In the genomic region with DNA sequence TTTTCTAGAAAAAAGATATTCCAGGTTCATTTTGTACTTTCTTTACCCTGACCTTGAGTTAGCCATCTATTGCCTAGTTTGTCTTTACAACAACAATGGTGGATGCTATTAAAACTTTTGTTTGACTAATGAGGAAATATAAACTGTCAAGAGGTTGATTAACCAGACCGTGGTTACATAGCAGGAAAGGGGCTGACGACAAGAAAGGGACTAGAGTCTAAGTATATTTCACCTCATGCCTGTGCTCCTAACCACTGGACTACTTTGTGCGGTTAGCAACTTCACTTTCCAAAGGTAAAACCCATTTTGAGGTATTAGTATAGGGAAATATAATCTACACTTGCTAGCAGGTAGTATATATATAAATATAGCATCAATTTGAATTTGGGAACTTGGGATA, we compare ENCODE assay signal across 1 cellular context.
TF ChIP-seq lines count a peak whose summit lies in the region.

No MANE protein-coding gene starts in this region.

TF ChIP-seq in K562, 482 proteins besides CTCF, POLR2A, EP300 and RAD21 (continued from another document):
- TF ChIP-seq, protein P1, sequence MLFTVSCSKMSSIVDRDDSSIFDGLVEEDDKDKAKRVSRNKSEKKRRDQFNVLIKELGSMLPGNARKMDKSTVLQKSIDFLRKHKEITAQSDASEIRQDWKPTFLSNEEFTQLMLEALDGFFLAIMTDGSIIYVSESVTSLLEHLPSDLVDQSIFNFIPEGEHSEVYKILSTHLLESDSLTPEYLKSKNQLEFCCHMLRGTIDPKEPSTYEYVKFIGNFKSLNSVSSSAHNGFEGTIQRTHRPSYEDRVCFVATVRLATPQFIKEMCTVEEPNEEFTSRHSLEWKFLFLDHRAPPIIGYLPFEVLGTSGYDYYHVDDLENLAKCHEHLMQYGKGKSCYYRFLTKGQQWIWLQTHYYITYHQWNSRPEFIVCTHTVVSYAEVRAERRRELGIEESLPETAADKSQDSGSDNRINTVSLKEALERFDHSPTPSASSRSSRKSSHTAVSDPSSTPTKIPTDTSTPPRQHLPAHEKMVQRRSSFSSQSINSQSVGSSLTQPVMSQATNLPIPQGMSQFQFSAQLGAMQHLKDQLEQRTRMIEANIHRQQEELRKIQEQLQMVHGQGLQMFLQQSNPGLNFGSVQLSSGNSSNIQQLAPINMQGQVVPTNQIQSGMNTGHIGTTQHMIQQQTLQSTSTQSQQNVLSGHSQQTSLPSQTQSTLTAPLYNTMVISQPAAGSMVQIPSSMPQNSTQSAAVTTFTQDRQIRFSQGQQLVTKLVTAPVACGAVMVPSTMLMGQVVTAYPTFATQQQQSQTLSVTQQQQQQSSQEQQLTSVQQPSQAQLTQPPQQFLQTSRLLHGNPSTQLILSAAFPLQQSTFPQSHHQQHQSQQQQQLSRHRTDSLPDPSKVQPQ (CRISPR knock-in tag; IDR thresholded peaks at IDR 0.05; ENCODE audit: borderline replicate concordance), result no peak
- TF ChIP-seq FOXM1 (IDR thresholded peaks at IDR 0.05; ENCODE audit: low read depth) (no peak), FOXM1 (CRISPR knock-in tag; IDR thresholded peaks at IDR 0.05; ENCODE audit: low read depth) (no peak), MAFK (IDR thresholded peaks at IDR 0.05; ENCODE audit: low read length) (no peak)
